In genomic region chr17:65750678-65751077, GRCh38 we compare ENCODE assay signal across 1 cellular context.
TF ChIP-seq lines count a peak whose summit lies in the region.

No MANE protein-coding gene starts in this region.

TF ChIP-seq in HEK293, 187 proteins besides CTCF, POLR2A, EP300 and RAD21 (continued from another document and continues in another):
- TF ChIP-seq KLF17 (tag by site-specific recombination; IDR thresholded peaks at IDR 0.05) (no peak), ZNF280D (tag by site-specific recombination; IDR thresholded peaks at IDR 0.05) (no peak), ZNF629 (tag by site-specific recombination; IDR thresholded peaks at IDR 0.05) (no peak), ZNF837 (tag by site-specific recombination; IDR thresholded peaks at IDR 0.05) (no peak), ZNF510 (tag by site-specific recombination; IDR thresholded peaks at IDR 0.05; ENCODE audit: insufficient replicate concordance) (no peak), ZNF10 (tag by site-specific recombination; IDR thresholded peaks at IDR 0.05) (no peak), GLIS2 (tag by site-specific recombination; IDR thresholded peaks at IDR 0.05) (no peak), ZNF121 (tag by site-specific recombination; IDR thresholded peaks at IDR 0.05) (no peak), ZBTB49 (tag by site-specific recombination; IDR thresholded peaks at IDR 0.05; ENCODE audit: low read depth) (no peak), BCL6B (tag by site-specific recombination; IDR thresholded peaks at IDR 0.05) (no peak), ZNF645 (tag by site-specific recombination; IDR thresholded peaks at IDR 0.05) (no peak), ZNF585B (tag by site-specific recombination; IDR thresholded peaks at IDR 0.05) (no peak), PRDM1 (tag by site-specific recombination; IDR thresholded peaks at IDR 0.05) (peak; percentile 97), ZNF560 (tag by site-specific recombination; IDR thresholded peaks at IDR 0.05; ENCODE audit: borderline replicate concordance) (no peak), ZBTB10 (tag by site-specific recombination; IDR thresholded peaks at IDR 0.05) (no peak), ZNF791 (tag by site-specific recombination; IDR thresholded peaks at IDR 0.05) (no peak), FEZF1 (tag by site-specific recombination; IDR thresholded peaks at IDR 0.05) (peak; percentile 48; the same call in 1 of the 2 replicates), INSM2 (tag by site-specific recombination; IDR thresholded peaks at IDR 0.05) (no peak), ZNF549 (tag by site-specific recombination; IDR thresholded peaks at IDR 0.05) (no peak), ZNF24 (tag by site-specific recombination; IDR thresholded peaks at IDR 0.05) (no peak), ZNF112 (tag by site-specific recombination; IDR thresholded peaks at IDR 0.05) (no peak), ZNF302 (tag by site-specific recombination; IDR thresholded peaks at IDR 0.05; ENCODE audit: low read depth) (no peak), SP2 (tag by site-specific recombination; IDR thresholded peaks at IDR 0.05) (no peak), ZNF146 (tag by site-specific recombination; IDR thresholded peaks at IDR 0.05) (no peak), OVOL3 (tag by site-specific recombination; IDR thresholded peaks at IDR 0.05) (no peak), ZBTB26 (tag by site-specific recombination; optimal IDR thresholded peaks at IDR 0.05) (no peak), ZBTB11 (tag by site-specific recombination; conservative IDR thresholded peaks at IDR 0.05; ENCODE audit: low read depth) (no peak), ZSCAN16 (tag by site-specific recombination; IDR thresholded peaks at IDR 0.05) (no peak), TCF7L2 (IDR thresholded peaks at IDR 0.05; ENCODE audit: borderline replicate concordance, low read depth, low read length) (no peak), ZBTB48 (tag by site-specific recombination; IDR thresholded peaks at IDR 0.05) (no peak), TRIM28 (IDR thresholded peaks at IDR 0.05; ENCODE audit: borderline replicate concordance, low read length) (no peak), HOXC10 (CRISPR knock-in tag; IDR thresholded peaks at IDR 0.05) (no peak), ZNF311 (tag by site-specific recombination; IDR thresholded peaks at IDR 0.05; ENCODE audit: borderline replicate concordance) (no peak), ZNF561 (tag by site-specific recombination; IDR thresholded peaks at IDR 0.05; ENCODE audit: borderline replicate concordance) (no peak), ZNF157 (tag by site-specific recombination; IDR thresholded peaks at IDR 0.05) (no peak), KLF7 (tag by site-specific recombination; IDR thresholded peaks at IDR 0.05; ENCODE audit: borderline replicate concordance) (peak; percentile 65; the same call in 1 of the 2 replicates), ZNF548 (tag by site-specific recombination; IDR thresholded peaks at IDR 0.05) (no peak), SCRT2 (tag by site-specific recombination; IDR thresholded peaks at IDR 0.05) (no peak), ZNF155 (tag by site-specific recombination; IDR thresholded peaks at IDR 0.05) (no peak), ZNF501 (tag by site-specific recombination; IDR thresholded peaks at IDR 0.05) (no peak), ATF2 (tag by site-specific recombination; IDR thresholded peaks at IDR 0.05; ENCODE audit: low read depth) (no peak), ZNF223 (tag by site-specific recombination; IDR thresholded peaks at IDR 0.05) (no peak), MZF1 (tag by site-specific recombination; IDR thresholded peaks at IDR 0.05; ENCODE audit: borderline replicate concordance) (no peak), ZNF350 (tag by site-specific recombination; IDR thresholded peaks at IDR 0.05) (no peak)
